ENCODE assay signal across 17 cellular contexts in genomic region chr12:86801439-86801838, GRCh38.
"Had no signal": no experiment of that assay in that cellular context is flagged by ENCODE, and none has a peak within 500 bp of the region (broad histone marks: within the 10 kb centered on the region; RNA-seq: fewer than 3 reads in every experiment).

No MANE protein-coding gene starts in this region.

- ATAC-seq: gastrocnemius medialis; left ventricle myocardium superior; naive thymus-derived CD4-positive, alpha-beta T cell; right cardiac atrium had no signal

- H3K27me3 ChIP-seq: dorsolateral prefrontal cortex, gastrocnemius medialis, transverse colon had no signal

- H3K9me3 ChIP-seq: gastrocnemius medialis, prostate gland, transverse colon had no signal

- H3K27ac ChIP-seq: dorsolateral prefrontal cortex, gastrocnemius medialis, prostate gland, skin epidermis, transverse colon had no signal

- H3K9me3 Mint-ChIP-seq: memory B cell had no signal

- H3K27me3 Mint-ChIP-seq: activated naive CD8-positive, alpha-beta T cell; memory B cell; naive thymus-derived CD4-positive, alpha-beta T cell; stimulated activated naive CD8-positive, alpha-beta T cell treated with anti-CD3 and anti-CD28 coated beads, Interleukin-15, Interleukin-2, amounts not matched to agents 100 ng/mL and 50 ng/mL, for 24 hours had no signal

- H3K4me3 ChIP-seq: dorsolateral prefrontal cortex, gastrocnemius medialis, prostate gland, skin epidermis, transverse colon had no signal

- H3K4me3 Mint-ChIP-seq: activated naive CD8-positive, alpha-beta T cell; activated T-helper 1 cell treated with anti-CD3 and anti-CD28 coated beads, Interleukin-12 subunit alpha, Interleukin-12 subunit beta, Interleukin-2, Interleukin-4 antibody, amounts not matched to agents 30 ng/mL and 10 ng/mL and 1 ng/mL, durations not matched to agents 14 hours and 24 hours and 36 hours; memory B cell; naive thymus-derived CD4-positive, alpha-beta T cell; stimulated activated naive CD8-positive, alpha-beta T cell treated with anti-CD3 and anti-CD28 coated beads, Interleukin-15, Interleukin-2, amounts not matched to agents 100 ng/mL and 50 ng/mL, for 24 hours had no signal

- H3K36me3 Mint-ChIP-seq: activated naive CD8-positive, alpha-beta T cell; memory B cell; naive thymus-derived CD4-positive, alpha-beta T cell had no signal

- DNase-seq: activated CD4-positive, alpha-beta T cell treated with anti-CD3 and anti-CD28 coated beads, Interleukin-2, amount 50 U/mL, for 4 hours; amygdala; caudate nucleus; dorsolateral prefrontal cortex; gastrocnemius medialis; head of caudate nucleus; kidney; left ventricle myocardium superior; naive thymus-derived CD4-positive, alpha-beta T cell; right cardiac atrium; transverse colon had no signal

- H3K4me1 Mint-ChIP-seq: memory B cell; naive thymus-derived CD4-positive, alpha-beta T cell had no signal

- H3K4me1 ChIP-seq: gastrocnemius medialis, prostate gland, transverse colon had no signal

- H3K27ac Mint-ChIP-seq: activated naive CD8-positive, alpha-beta T cell; activated T-helper 1 cell treated with anti-CD3 and anti-CD28 coated beads, Interleukin-12 subunit alpha, Interleukin-12 subunit beta, Interleukin-2, Interleukin-4 antibody, amounts not matched to agents 30 ng/mL and 10 ng/mL and 1 ng/mL, durations not matched to agents 14 hours and 24 hours and 36 hours; memory B cell; naive thymus-derived CD4-positive, alpha-beta T cell; stimulated activated naive CD8-positive, alpha-beta T cell treated with anti-CD3 and anti-CD28 coated beads, Interleukin-15, Interleukin-2, amounts not matched to agents 100 ng/mL and 50 ng/mL, for 24 hours had no signal

- H3K36me3 ChIP-seq: gastrocnemius medialis, prostate gland, transverse colon had no signal
